ENCODE assay signal across 17 cellular contexts in the genomic region with DNA sequence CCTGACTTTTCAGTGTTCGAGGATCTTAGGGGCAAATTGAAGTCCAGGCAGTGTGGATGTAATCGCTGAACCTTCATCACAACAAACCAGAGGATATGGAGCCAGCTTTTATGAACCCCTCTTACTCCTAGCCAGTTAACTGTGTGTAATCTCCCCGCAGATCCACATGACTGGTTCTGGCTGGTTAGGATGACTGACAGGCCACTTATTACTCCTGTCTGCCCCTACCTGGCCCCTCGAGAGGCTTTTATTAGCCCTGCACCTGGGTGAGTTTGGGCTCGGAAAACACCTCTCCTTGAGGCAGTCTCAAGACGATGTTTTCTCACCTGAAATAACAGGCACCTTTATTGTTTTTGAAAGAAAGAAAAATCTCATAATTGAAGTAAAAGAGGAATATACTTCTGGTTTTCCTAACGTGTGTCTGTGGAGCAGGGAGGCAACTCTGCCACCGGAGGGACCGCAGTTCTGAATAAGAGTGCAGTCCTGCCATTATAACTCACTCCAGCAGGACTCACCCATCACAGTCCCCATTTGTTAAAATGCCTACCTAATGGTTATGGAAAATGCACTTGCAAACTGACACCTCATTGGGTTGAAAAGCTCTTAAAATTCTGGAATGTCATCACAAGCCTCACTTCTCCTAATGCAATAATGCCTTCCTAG.
DNase-seq lines count a peak whose midpoint lies in the region; ATAC-seq and TF ChIP-seq lines count a peak whose summit lies in the region.
"Had no signal": no experiment of that assay in that cellular context is flagged by ENCODE, and none has a peak within 500 bp of the region (broad histone marks: within the 10 kb centered on the region; RNA-seq: fewer than 3 reads in every experiment).

No MANE protein-coding gene starts in this region.

- POLR2A ChIA-PET in OCI-LY7 (lab: Charles Lee) = interaction anchor here (1.1 kb wide), 1 partner anchor 188 kb away, joined by 3 read pairs; no protein-coding TSS in a partner anchor

- H3K4ac ChIP-seq in H9 (ENCODE audit: low read depth, low read length) = no peak overlapping the region

- H3K27ac ChIP-seq in H9 (ENCODE audit: insufficient read length, low read depth, low read length) (no peak overlapping the region), OCI-LY7 (ENCODE audit: low read depth, low read length, poor library complexity, severe bottlenecking) (peak overlapping the region; percentile 10)
- H3K27ac ChIP-seq: body of pancreas, C4-2B, SJCRH30 had no signal

- H4K5ac ChIP-seq in H9 (ENCODE audit: insufficient read length, low read depth, low read length) = no peak overlapping the region

- H3K27me3 ChIP-seq in H9 (ENCODE audit: insufficient read depth, low read length) = no peaks in the 10 kb centered on the region
- H3K27me3 ChIP-seq: body of pancreas had no signal

- H2AFZ ChIP-seq in H9 (ENCODE audit: low read length) = no peak overlapping the region
- no peak overlapping the region for H2AFZ ChIP-seq in OCI-LY7 (ENCODE audit: low read length)

- H3K9me3 ChIP-seq in H9 (ENCODE audit: control insufficient read depth, low read depth, low read length) (no peaks in the 10 kb centered on the region), OCI-LY7 (ENCODE audit: low read length) (no peaks in the 10 kb centered on the region), mucosa of descending colon (no peaks in the 10 kb centered on the region)
- H3K9me3 ChIP-seq: body of pancreas, SJCRH30 had no signal

- no peaks in the 10 kb centered on the region for H3K79me2 ChIP-seq in H9 (ENCODE audit: insufficient read depth, low read length)
- no peaks in the 10 kb centered on the region for H3K79me2 ChIP-seq in OCI-LY7 (ENCODE audit: insufficient read depth, low read depth, low read length)

- H3K36me3 ChIP-seq in OCI-LY7 (ENCODE audit: insufficient read depth, low read length) (no peaks in the 10 kb centered on the region), mucosa of descending colon (ENCODE audit: low read depth) (no peaks in the 10 kb centered on the region)
- H3K36me3 ChIP-seq: SJCRH30 had no signal

- CTCF ChIA-PET in OCI-LY7 (lab: Charles Lee; ENCODE audit: unreplicated experiment) = no interaction called here

- WGBS in H9 (ENCODE audit: extremely low coverage, insufficient read length, low lambda C conversion rate) = no CpG with 5 or more reads among the region's 9 CpGs

- no peak overlapping the region for H3K9ac ChIP-seq in H9 (ENCODE audit: extremely low read depth, insufficient read length, low read length)

- no peak overlapping the region for H3K18ac ChIP-seq in H9 (ENCODE audit: insufficient read length, low read depth, low read length)

- peaks cover 31 to 43% of the 10 kb centered on the region in 2 experiments for H3K4me1 Mint-ChIP-seq in H9
- H3K4me1 Mint-ChIP-seq: activated B cell treated with CpG ODN at 0.5 μM for 24 hours, memory B cell had no signal

- no peak overlapping the region for H3K4me3 ChIP-seq in AG10803 (ENCODE audit: low read length)
- H3K4me3 ChIP-seq in OCI-LY7 (ENCODE audit: low read depth, low read length, poor library complexity, severe bottlenecking) = no peak overlapping the region
- H3K4me3 ChIP-seq in mucosa of descending colon = no peak overlapping the region
- H3K4me3 ChIP-seq: body of pancreas, SJCRH30 had no signal

- H3K9me2 ChIP-seq in OCI-LY7 (ENCODE audit: insufficient read depth, low read length) = no peaks in the 10 kb centered on the region

- no peak overlapping the region for H4K8ac ChIP-seq in H9 (replicated peaks; ENCODE audit: insufficient read length, low read depth, low read length)

- H2BK120ac ChIP-seq in H9 (ENCODE audit: low read depth, low read length, poor library complexity, severe bottlenecking) = no peak overlapping the region

- no peak overlapping the region for H2BK15ac ChIP-seq in H9 (ENCODE audit: low read depth, low read length)

- H3K79me1 ChIP-seq in H9 (ENCODE audit: insufficient read depth, low read depth, low read length, poor library complexity, severe bottlenecking) = no peaks in the 10 kb centered on the region

- H3K4me2 ChIP-seq in H9 (ENCODE audit: insufficient read depth, insufficient read length, low read length) (no peak overlapping the region), OCI-LY7 (ENCODE audit: low read length) (peak overlapping the region; percentile 30; the same call in 1 of the 2 replicates)

- no peak overlapping the region for H2BK20ac ChIP-seq in H9 (ENCODE audit: low read depth, low read length, poor library complexity, severe bottlenecking)

- ATAC-seq in mucosa of descending colon (no peak), HG02588 (IDR thresholded peaks at IDR 0.05; ENCODE audit: unreplicated experiment) (no peak)
- no peak for ATAC-seq in activated CD4-positive, CD25-positive, alpha-beta regulatory T cell treated with anti-CD3 and anti-CD28 coated beads, Interleukin-2, amount 50 U/mL, for 24 hours
- ATAC-seq: activated T-cell treated with anti-CD3 and anti-CD28 coated beads, Interleukin-2, amount 50 U/mL, for 72 hours; body of pancreas had no signal

- no peak overlapping the region for H3K27ac Mint-ChIP-seq in H9
- H3K27ac Mint-ChIP-seq: activated B cell treated with CpG ODN at 0.5 μM for 24 hours; activated T-cell treated with anti-CD3 and anti-CD28 coated beads, Interleukin-2, amount 50 U/mL, for 72 hours; memory B cell; stimulated activated naive CD8-positive, alpha-beta T cell treated with anti-CD3 and anti-CD28 coated beads, Interleukin-15, Interleukin-2, amounts not matched to agents 100 ng/mL and 50 ng/mL, for 24 hours had no signal

- no peak overlapping the region for H3K14ac ChIP-seq in H9 (ENCODE audit: insufficient read depth, low read length)

- no TSS peak for BruUV-seq in OCI-LY7 (replicated peaks; lab: Mats Ljungman, UMichigan)

- H3K23ac ChIP-seq in H9 (ENCODE audit: insufficient read length, low read depth, low read length) = no peak overlapping the region

- H3T11ph ChIP-seq in H9 (ENCODE audit: low read length) = no peak overlapping the region

- H3K56ac ChIP-seq in H9 (ENCODE audit: insufficient read length, low read depth, low read length) = no peak overlapping the region

- no peak overlapping the region for H2BK12ac ChIP-seq in H9 (ENCODE audit: insufficient read length, low read depth, low read length)

- no peaks in the 10 kb centered on the region; the same call in 1 of the 2 replicates for H3K27me3 Mint-ChIP-seq in H9 (ENCODE audit: low read depth)
- H3K27me3 Mint-ChIP-seq: activated B cell treated with CpG ODN at 0.5 μM for 24 hours; memory B cell; stimulated activated naive CD8-positive, alpha-beta T cell treated with anti-CD3 and anti-CD28 coated beads, Interleukin-15, Interleukin-2, amounts not matched to agents 100 ng/mL and 50 ng/mL, for 24 hours had no signal

- no peaks in the 10 kb centered on the region for H3K23me2 ChIP-seq in H9 (ENCODE audit: insufficient read length, low read depth, low read length, poor library complexity, severe bottlenecking)

- H2AK5ac ChIP-seq in H9 (ENCODE audit: insufficient read length, low read length) = no peak overlapping the region

- H4K91ac ChIP-seq in H9 (ENCODE audit: insufficient read length, low read depth, low read length) = no peak overlapping the region

- H3K9me3 Mint-ChIP-seq in H9 = no peaks in the 10 kb centered on the region
- H3K9me3 Mint-ChIP-seq: activated B cell treated with CpG ODN at 0.5 μM for 24 hours; stimulated activated naive CD8-positive, alpha-beta T cell treated with anti-CD3 and anti-CD28 coated beads, Interleukin-15, Interleukin-2, amounts not matched to agents 100 ng/mL and 50 ng/mL, for 24 hours had no signal

- intact Hi-C loops in OCI-LY7 (cut with micrococcal nuclease; ENCODE audit: unreplicated experiment) = no loop called here
- intact Hi-C loops in mucosa of descending colon (cut with DNase I, micrococcal nuclease) = no loop called here

- H3K36me3 Mint-ChIP-seq in H9 (ENCODE audit: insufficient read depth in 1 of 3, low read depth in 3 of 3) = no peaks in the 10 kb centered on the region
- H3K36me3 Mint-ChIP-seq: memory B cell had no signal

- DNase-seq in AG10803 (ENCODE audit: low read depth) = no peak
- DNase-seq in H9 = peak; percentile 24
- peak; percentile 27 for DNase-seq in OCI-LY7 (ENCODE audit: low spot score)
- peak; percentile 60 for DNase-seq in germinal center (ENCODE audit: low spot score)
- DNase-seq in mucosa of descending colon = no peak
- no peak for DNase-seq in RPMI8226
- DNase-seq: activated B cell treated with CpG ODN at 0.5 μM for 24 hours; activated T-cell treated with anti-CD3 and anti-CD28 coated beads, Interleukin-2, amount 50 U/mL, for 72 hours; body of pancreas; GF-D8; SJCRH30; stimulated activated CD4-positive, alpha-beta T cell treated with anti-CD3 and anti-CD28 coated beads, Interleukin-4, amount 100 ng/mL, for 24 hours had no signal

- H3K4me1 ChIP-seq in H9 (ENCODE audit: insufficient read depth, low read length) (peaks cover 4% of the 10 kb centered on the region; the same call in 1 of the 2 replicates), OCI-LY7 (ENCODE audit: insufficient read depth, low read length, poor library complexity, severe bottlenecking) (peaks cover 18% of the 10 kb centered on the region), mucosa of descending colon (ENCODE audit: low read depth) (no peaks in the 10 kb centered on the region)
- H3K4me1 ChIP-seq: body of pancreas, SJCRH30 had no signal

- H2BK5ac ChIP-seq in H9 (ENCODE audit: insufficient read length, low read length) = no peak overlapping the region

- no peak overlapping the region for H3K4me3 Mint-ChIP-seq in H9
- H3K4me3 Mint-ChIP-seq: activated B cell treated with CpG ODN at 0.5 μM for 24 hours; activated T-cell treated with anti-CD3 and anti-CD28 coated beads, Interleukin-2, amount 50 U/mL, for 72 hours; memory B cell; stimulated activated naive CD8-positive, alpha-beta T cell treated with anti-CD3 and anti-CD28 coated beads, Interleukin-15, Interleukin-2, amounts not matched to agents 100 ng/mL and 50 ng/mL, for 24 hours had no signal

- peak; percentile 12; the same call in 1 of the 2 replicates for TF ChIP-seq CTCF in AG10803 (conservative IDR thresholded peaks at IDR 0.05; ENCODE audit: low read length)
- TF ChIP-seq CTCF in H9 (conservative IDR thresholded peaks at IDR 0.05) = peak; percentile 55
- TF ChIP-seq CTCF in OCI-LY7 (conservative IDR thresholded peaks at IDR 0.05; ENCODE audit: low read length) = no peak; the same call in 1 of the 2 replicates
- no peak for TF ChIP-seq CTCF in mucosa of descending colon (IDR thresholded peaks at IDR 0.05)

- H4K20me1 ChIP-seq in H9 (ENCODE audit: control insufficient read depth, insufficient read depth, insufficient read length) (no peaks in the 10 kb centered on the region), OCI-LY7 (ENCODE audit: insufficient read depth, low read length) (no peaks in the 10 kb centered on the region)

Comparison
In these comparisons a context has a peak if more than half of its experiments do, and no peak if none do; other contexts are left out.
1. DNase-seq: peak in H9 (single experiment), OCI-LY7 (single experiment) and germinal center (single experiment); none in AG10803 (single experiment), mucosa of descending colon (0 of 3) and RPMI8226 (single experiment).
2. CTCF ChIP-seq: peak in AG10803 (single experiment) and H9 (single experiment); none in OCI-LY7 (single experiment) and mucosa of descending colon (single experiment).